In the genomic region with DNA sequence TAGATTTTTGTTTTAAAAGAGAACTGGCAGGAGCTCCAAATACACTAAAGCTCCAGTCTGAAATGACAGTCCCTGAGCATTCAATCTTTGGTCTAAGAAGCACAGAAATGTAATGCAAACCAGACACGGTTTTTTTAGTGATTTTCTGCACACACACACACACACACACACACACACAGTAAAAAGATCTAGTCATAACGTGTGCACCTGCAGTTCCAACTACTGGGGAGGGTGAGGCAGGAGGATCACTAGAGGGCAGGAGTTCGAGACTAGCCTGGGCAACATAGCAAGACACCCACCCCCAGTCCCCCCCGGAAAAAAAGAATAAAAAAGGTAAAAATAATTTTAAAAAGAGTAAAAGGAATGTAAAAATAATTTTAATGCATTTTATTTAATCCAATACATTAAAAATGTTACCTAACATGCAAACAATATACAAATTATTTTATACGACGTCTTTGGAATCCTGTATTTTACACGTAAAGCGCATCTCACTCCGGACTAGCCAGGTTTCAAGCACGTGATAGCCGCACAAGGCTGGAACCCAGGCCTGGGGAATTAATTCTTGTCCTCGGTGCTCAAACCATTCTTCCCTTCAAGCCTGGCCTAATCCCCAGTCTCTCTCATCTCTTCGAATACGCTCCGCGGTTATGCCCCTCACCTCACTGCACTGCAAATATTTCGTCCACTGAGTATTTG, we compare ENCODE assay signal across 8 cellular contexts. TPM values are rescaled to one million over a fixed set of nuclear protein-coding genes. Genes with fewer than 3 reads are reported as not detected.
A peak's percentile ranks its signal among the peaks of the same experiment; 100 is the strongest.
DNase-seq lines count a peak whose midpoint lies in the region; ATAC-seq and TF ChIP-seq lines count a peak whose summit lies in the region.

No MANE protein-coding gene starts in this region.

- no peaks in the 10 kb centered on the region for H3K27me3 ChIP-seq in ascending aorta
- H3K27me3 ChIP-seq in lower lobe of right lung (ENCODE audit: low read depth), result no peaks in the 10 kb centered on the region
- no peaks in the 10 kb centered on the region for H3K27me3 ChIP-seq in uterus

- no peaks in the 10 kb centered on the region for H3K36me3 ChIP-seq in ascending aorta
- H3K36me3 ChIP-seq in lower lobe of right lung, result no peaks in the 10 kb centered on the region
- no peaks in the 10 kb centered on the region for H3K36me3 ChIP-seq in uterus

- H3K4me1 ChIP-seq in ascending aorta (peaks cover 0 to 19% of the 10 kb centered on the region in 2 donors), lower lobe of right lung (peaks cover 46% of the 10 kb centered on the region), uterus (no peaks in the 10 kb centered on the region)

- H3K9me3 ChIP-seq in ascending aorta, result no peaks in the 10 kb centered on the region
- H3K9me3 ChIP-seq in lower lobe of right lung, result peaks cover under 1% of the 10 kb centered on the region
- no peaks in the 10 kb centered on the region for H3K9me3 ChIP-seq in uterus

- no peak for ATAC-seq in lower lobe of right lung
- ATAC-seq in GM19455 (IDR thresholded peaks at IDR 0.05; ENCODE audit: unreplicated experiment), result no peak
- no peak for ATAC-seq in HG03469 (IDR thresholded peaks at IDR 0.05; ENCODE audit: unreplicated experiment)
- ATAC-seq in GM18502 (IDR thresholded peaks at IDR 0.05; ENCODE audit: poor library complexity, unreplicated experiment), result no peak

- DNase-seq in HFF-Myc (ENCODE audit: extremely low read depth, low read depth) (no peak), ascending aorta (ENCODE audit: low spot score in 2 of 2) (no peak), lower lobe of right lung (peak; percentile 6), uterus (no peak)

- H3K27ac ChIP-seq in 22Rv1 (peak overlapping the region; percentile 81), ascending aorta (peak overlapping the region; percentile 92 to 96), lower lobe of right lung (peak overlapping the region; percentile 96), uterus (peak overlapping the region; percentile 91 to 93)

- TF ChIP-seq CTCF in 22Rv1 (IDR thresholded peaks at IDR 0.05), result no peak
- no peak for TF ChIP-seq CTCF in HFF-Myc (IDR thresholded peaks at IDR 0.05; ENCODE audit: low read depth, low read length, missing control alignments)
- TF ChIP-seq CTCF in ascending aorta (IDR thresholded peaks at IDR 0.05), result no peak
- no peak for TF ChIP-seq CTCF in lower lobe of right lung (IDR thresholded peaks at IDR 0.05)
- TF ChIP-seq CTCF in uterus (IDR thresholded peaks at IDR 0.05), result no peak

- H3K4me3 ChIP-seq in HFF-Myc (replicated peaks; ENCODE audit: low read depth, low read length) (peak overlapping the region; percentile 100), ascending aorta (peak overlapping the region; percentile 79 to 93), lower lobe of right lung (peak overlapping the region; percentile 71), uterus (peak overlapping the region; percentile 95 to 99)

- intact Hi-C loops in ascending aorta (cut with DNase I) (loop anchor here (1.0 kb wide), 2 partner anchors 7 to 23 kb away; a partner anchor contains a TSS), lower lobe of right lung (cut with DNase I) (no loop called here), uterus (cut with DNase I; ENCODE audit: low total_unique reads) (no loop called here)

- TF ChIP-seq POLR2A in uterus (IDR thresholded peaks at IDR 0.05), result no peak

RNA-seq across cellular contexts. Expression of a gene that starts 0.8 kb away (rescaled TPM):
- total RNA-seq in ascending aorta (87.8 TPM), lower lobe of right lung (34.1 TPM), uterus (10 to 100 TPM in 3 of 4 donors, 1 to 10 TPM in 1; 9.2 to 45.3 (median 22.8) TPM)

RNA-seq across cellular contexts. Expression of a gene that starts 23.6 kb away (rescaled TPM):
- 27.5 TPM for total RNA-seq in ascending aorta
- total RNA-seq in lower lobe of right lung, result 26.1 TPM
- total RNA-seq in uterus, result 10 to 100 TPM; 37.4 to 59.9 (median 57.3) TPM
